8 cellular contexts compared by ENCODE assay signal in genomic region chrX:48682795-48683194, GRCh38. TPM values are rescaled to one million over a fixed set of nuclear protein-coding genes. Genes with fewer than 3 reads are reported as not detected.
A peak's percentile ranks its signal among the peaks of the same experiment; 100 is the strongest.
DNase-seq lines count a peak whose midpoint lies in the region; ATAC-seq and TF ChIP-seq lines count a peak whose summit lies in the region.
"Not testable (repeated sequence)": the region's sequence is repeated elsewhere in the genome, so short reads cannot be mapped to it uniquely, and the experiment has no call there.

No MANE protein-coding gene starts in this region.

- peak overlapping the region; percentile 96 for H3K27ac Mint-ChIP-seq in CD4-positive, alpha-beta T cell
- H3K27ac Mint-ChIP-seq in T-helper 17 cell = peak overlapping the region; percentile 96
- peak overlapping the region; percentile 77 for H3K27ac Mint-ChIP-seq in activated T-helper 1 cell treated with anti-CD3 and anti-CD28 coated beads, Interleukin-12 subunit alpha, Interleukin-12 subunit beta, Interleukin-2, Interleukin-4 antibody, amounts not matched to agents 30 ng/mL and 10 ng/mL and 1 ng/mL, durations not matched to agents 14 hours and 24 hours and 36 hours
- H3K27ac Mint-ChIP-seq in dendritic cell treated with granulocyte-macrophage colony-stimulating factor and Interleukin-4, amounts not matched to agents 40 ng/mL and 50 ng/mL, for 4 days = peak overlapping the region; percentile 99

- POLR2A ChIA-PET in CD4-positive, alpha-beta T cell (lab: Charles Lee) = interaction anchor here (0.8 to 2.6 kb wide), 14 partner anchors 10 to 276 kb away, joined by 3 to 26 read pairs (median 7); partner anchors contain the start of genes HDAC6, PQBP1, RBM3 and SLC35A2

- TF ChIP-seq CTCF in CD4-positive, alpha-beta T cell (IDR thresholded peaks at IDR 0.05); right lobe of liver (IDR thresholded peaks at IDR 0.05); upper lobe of right lung (IDR thresholded peaks at IDR 0.05): not testable (repeated sequence)

- H3K27me3 Mint-ChIP-seq in CD4-positive, alpha-beta T cell; T-helper 17 cell; activated T-helper 1 cell treated with anti-CD3 and anti-CD28 coated beads, Interleukin-12 subunit alpha, Interleukin-12 subunit beta, Interleukin-2, Interleukin-4 antibody, amounts not matched to agents 30 ng/mL and 10 ng/mL and 1 ng/mL, durations not matched to agents 14 hours and 24 hours and 36 hours (ENCODE audit: insufficient read depth); dendritic cell treated with granulocyte-macrophage colony-stimulating factor and Interleukin-4, amounts not matched to agents 40 ng/mL and 50 ng/mL, for 4 days: not testable (repeated sequence)

- intact Hi-C loops in CD4-positive, alpha-beta T cell (cut with DNase I, micrococcal nuclease) = loop anchor here in 1 of 2 experiments (2.0 kb wide), 1 partner anchor 14 kb away; the partner anchor contains the start of gene SUV39H1
- intact Hi-C loops in activated T-helper 1 cell treated with anti-CD3 and anti-CD28 coated beads, Interleukin-12 subunit alpha, Interleukin-12 subunit beta, Interleukin-2, Interleukin-4 antibody, amounts not matched to agents 30 ng/mL and 10 ng/mL and 1 ng/mL, durations not matched to agents 14 hours and 24 hours and 36 hours (cut with micrococcal nuclease) = loop anchor here (1.0 kb wide), 1 partner anchor 14 kb away; the partner anchor contains the start of gene SUV39H1
- intact Hi-C loops in dendritic cell treated with granulocyte-macrophage colony-stimulating factor and Interleukin-4, amounts not matched to agents 40 ng/mL and 50 ng/mL, for 4 days (cut with micrococcal nuclease) = loop anchor here (1.0 to 5.0 kb wide), 3 partner anchors 14 to 214 kb away; partner anchors contain the start of genes HDAC6, PQBP1, SUV39H1 and TIMM17B
- intact Hi-C loops in right lobe of liver (cut with DNase I); sciatic nerve (cut with DNase I); upper lobe of right lung (cut with DNase I): not testable (repeated sequence)

- H3K4me1 Mint-ChIP-seq in CD4-positive, alpha-beta T cell (ENCODE audit: low read depth) = peaks cover 50% of the 10 kb centered on the region
- peaks cover 38% of the 10 kb centered on the region for H3K4me1 Mint-ChIP-seq in T-helper 17 cell
- peaks cover 55% of the 10 kb centered on the region for H3K4me1 Mint-ChIP-seq in activated T-helper 1 cell treated with anti-CD3 and anti-CD28 coated beads, Interleukin-12 subunit alpha, Interleukin-12 subunit beta, Interleukin-2, Interleukin-4 antibody, amounts not matched to agents 30 ng/mL and 10 ng/mL and 1 ng/mL, durations not matched to agents 14 hours and 24 hours and 36 hours (ENCODE audit: low read depth)
- peaks cover 83% of the 10 kb centered on the region for H3K4me1 Mint-ChIP-seq in dendritic cell treated with granulocyte-macrophage colony-stimulating factor and Interleukin-4, amounts not matched to agents 40 ng/mL and 50 ng/mL, for 4 days (ENCODE audit: low read depth)

- not testable (repeated sequence) for H3K9me3 ChIP-seq in CD4-positive, alpha-beta T cell (ENCODE audit: control insufficient read depth, low read length); T-helper 17 cell (ENCODE audit: control insufficient read depth, low read length, poor library complexity, severe bottlenecking); right lobe of liver; upper lobe of right lung

- DNase-seq in CD4-positive, alpha-beta T cell; T-helper 17 cell; activated T-helper 1 cell treated with anti-CD3 and anti-CD28 coated beads, Interleukin-12 subunit alpha, Interleukin-12 subunit beta, Interleukin-2, Interleukin-4 antibody, amounts not matched to agents 30 ng/mL and 10 ng/mL and 1 ng/mL, durations not matched to agents 14 hours and 24 hours and 36 hours (ENCODE audit: low spot score); right lobe of liver; sciatic nerve (ENCODE audit: low spot score); upper lobe of right lung: not testable (repeated sequence)
- peak; percentile 70 for DNase-seq in MV-4-11 (lab: John Stamatoyannopoulos, UW)

- H3K4me3 ChIP-seq in right lobe of liver, upper lobe of right lung: not testable (repeated sequence)

- peak overlapping the region; percentile 25 for H3K4me3 Mint-ChIP-seq in CD4-positive, alpha-beta T cell
- H3K4me3 Mint-ChIP-seq in T-helper 17 cell = peak overlapping the region; percentile 92
- H3K4me3 Mint-ChIP-seq in activated T-helper 1 cell treated with anti-CD3 and anti-CD28 coated beads, Interleukin-12 subunit alpha, Interleukin-12 subunit beta, Interleukin-2, Interleukin-4 antibody, amounts not matched to agents 30 ng/mL and 10 ng/mL and 1 ng/mL, durations not matched to agents 14 hours and 24 hours and 36 hours = not testable (repeated sequence)
- peak overlapping the region; percentile 99 for H3K4me3 Mint-ChIP-seq in dendritic cell treated with granulocyte-macrophage colony-stimulating factor and Interleukin-4, amounts not matched to agents 40 ng/mL and 50 ng/mL, for 4 days

- H3K4me1 ChIP-seq in right lobe of liver, upper lobe of right lung: not testable (repeated sequence)

- not testable (repeated sequence) for H3K27me3 ChIP-seq in CD4-positive, alpha-beta T cell (ENCODE audit: control insufficient read depth, insufficient read depth, low read length); right lobe of liver; upper lobe of right lung

- CTCF ChIA-PET in CD4-positive, alpha-beta T cell (lab: Charles Lee) = interaction anchor here (1.3 kb wide), 1 partner anchor 29 kb away, joined by 4 read pairs; no protein-coding TSS in a partner anchor

- H3K27ac ChIP-seq in CD4-positive, alpha-beta T cell (ENCODE audit: low read depth, low read length) = peak overlapping the region; percentile 73
- peak overlapping the region in 1 of 3 donors; percentile 67 for H3K27ac ChIP-seq in right lobe of liver
- peak overlapping the region; percentile 70 for H3K27ac ChIP-seq in upper lobe of right lung

- ATAC-seq in CD4-positive, alpha-beta T cell (ENCODE audit: poor library complexity); T-helper 17 cell: not testable (repeated sequence)
- ATAC-seq in right lobe of liver (peak; percentile 31 to 53 (median 46)), sciatic nerve (peak; percentile 75), upper lobe of right lung (peak; percentile 72)

- WGBS in right lobe of liver (ENCODE audit: insufficient coverage, low coverage, low lambda C conversion rate, missing lambda C conversion rate) = 64% methylated on average over 9 of the region's 12 CpGs

- not testable (repeated sequence) for H3K9me3 Mint-ChIP-seq in CD4-positive, alpha-beta T cell; activated T-helper 1 cell treated with anti-CD3 and anti-CD28 coated beads, Interleukin-12 subunit alpha, Interleukin-12 subunit beta, Interleukin-2, Interleukin-4 antibody, amounts not matched to agents 30 ng/mL and 10 ng/mL and 1 ng/mL, durations not matched to agents 14 hours and 24 hours and 36 hours; dendritic cell treated with granulocyte-macrophage colony-stimulating factor and Interleukin-4, amounts not matched to agents 40 ng/mL and 50 ng/mL, for 4 days

- H3K36me3 Mint-ChIP-seq in CD4-positive, alpha-beta T cell (ENCODE audit: low read depth) = peaks cover 46% of the 10 kb centered on the region
- peaks cover 10% of the 10 kb centered on the region for H3K36me3 Mint-ChIP-seq in T-helper 17 cell (ENCODE audit: low read depth)
- H3K36me3 Mint-ChIP-seq in activated T-helper 1 cell treated with anti-CD3 and anti-CD28 coated beads, Interleukin-12 subunit alpha, Interleukin-12 subunit beta, Interleukin-2, Interleukin-4 antibody, amounts not matched to agents 30 ng/mL and 10 ng/mL and 1 ng/mL, durations not matched to agents 14 hours and 24 hours and 36 hours (ENCODE audit: low read depth) = peaks cover 29% of the 10 kb centered on the region
- H3K36me3 Mint-ChIP-seq in dendritic cell treated with granulocyte-macrophage colony-stimulating factor and Interleukin-4, amounts not matched to agents 40 ng/mL and 50 ng/mL, for 4 days (ENCODE audit: low read depth) = peaks cover 42% of the 10 kb centered on the region

- not testable (repeated sequence) for H3K36me3 ChIP-seq in right lobe of liver, upper lobe of right lung

- not testable (repeated sequence) for TF ChIP-seq POLR2A in right lobe of liver (IDR thresholded peaks at IDR 0.05)

RNA-seq across cellular contexts. Expression of gene WAS, which starts 0.8 kb away (rescaled TPM):
- total RNA-seq in CD4-positive, alpha-beta T cell = 10 to 100 TPM; 63.7 to 67.4 TPM
- total RNA-seq in T-helper 17 cell = 100 to 1,000 TPM in 1 of 2 donors, 10 to 100 TPM in 1; 86.0 to 105 TPM
- total RNA-seq in activated T-helper 1 cell treated with anti-CD3 and anti-CD28 coated beads, Interleukin-12 subunit alpha, Interleukin-12 subunit beta, Interleukin-2, Interleukin-4 antibody, amounts not matched to agents 30 ng/mL and 10 ng/mL and 1 ng/mL, durations not matched to agents 14 hours and 24 hours and 36 hours = 106 and 122 TPM in 2 replicates
- total RNA-seq in right lobe of liver = 1 to 10 TPM; 2.4 to 7.2 (median 4.8) TPM
- total RNA-seq in sciatic nerve = 14.4 TPM
- total RNA-seq in upper lobe of right lung = 25.3 TPM

RNA-seq across cellular contexts. Expression of gene SUV39H1, which starts 13.7 kb away (rescaled TPM):
- total RNA-seq in CD4-positive, alpha-beta T cell = 1 to 10 TPM; 7.7 to 8.4 TPM
- total RNA-seq in T-helper 17 cell = 1 to 10 TPM; 5.8 to 6.4 TPM
- 27.5 and 27.7 TPM in 2 replicates for total RNA-seq in activated T-helper 1 cell treated with anti-CD3 and anti-CD28 coated beads, Interleukin-12 subunit alpha, Interleukin-12 subunit beta, Interleukin-2, Interleukin-4 antibody, amounts not matched to agents 30 ng/mL and 10 ng/mL and 1 ng/mL, durations not matched to agents 14 hours and 24 hours and 36 hours
- 10 to 100 TPM in 1 of 6 experiments, 1 to 10 TPM in 5; 2.2 to 10.8 (median 3.5) TPM for total RNA-seq in right lobe of liver
- total RNA-seq in sciatic nerve = 5.3 TPM
- total RNA-seq in upper lobe of right lung = 3.0 TPM
